Comparison of ENCODE assay signal across 8 cellular contexts in genomic region chr2:84459944-84460429, GRCh38. TPM values are rescaled to one million over a fixed set of nuclear protein-coding genes. Genes with fewer than 3 reads are reported as not detected.
DNase-seq lines count a peak whose midpoint lies in the region; ATAC-seq and TF ChIP-seq lines count a peak whose summit lies in the region.

No MANE protein-coding gene starts in this region.

- no peak for DNase-seq in BE2C
- peak in 1 of 2 experiments; percentile 14 for DNase-seq in HL-60 (ENCODE audit: low read depth in 1 of 2, low spot score in 1 of 2)
- no peak for DNase-seq in brain microvascular endothelial cell
- peak in 1 of 3 donors; percentile 10 for DNase-seq in mucosa of descending colon
- DNase-seq in DMS53 (lab: John Stamatoyannopoulos, UW), result no peak
- DNase-seq in retina, result no peak
- DNase-seq in NCI-H2171 treated with DMSO at 0.1 percent for 48 hours (lab: John Stamatoyannopoulos, UW), result no peak

- H3K4me1 ChIP-seq in BE2C, result no peaks in the 10 kb centered on the region
- H3K4me1 ChIP-seq in mucosa of descending colon (ENCODE audit: low read depth), result peaks cover 22% of the 10 kb centered on the region

- H3K9me3 ChIP-seq in BE2C, result no peaks in the 10 kb centered on the region
- H3K9me3 ChIP-seq in mucosa of descending colon, result no peaks in the 10 kb centered on the region

- H3K4me3 ChIP-seq in BE2C (ENCODE audit: low read depth, low read length) (peak overlapping the region; percentile 83), HL-60 (replicated peaks; ENCODE audit: insufficient read depth, low read length) (peak overlapping the region; percentile 93), brain microvascular endothelial cell (ENCODE audit: low read depth, low read length) (peak overlapping the region; percentile 77), mucosa of descending colon (peak overlapping the region; percentile 98)

- H3K27ac ChIP-seq in HL-60 (replicated peaks) (peak overlapping the region; percentile 97), brain microvascular endothelial cell (no peak overlapping the region)

- in situ Hi-C loops in brain microvascular endothelial cell (cut with HindIII; ENCODE audit: low pct_ligation_motif_present, low sequenced_read_pairs), result no loop called here

- intact Hi-C loops in mucosa of descending colon (cut with DNase I, micrococcal nuclease), result no loop called here

- ATAC-seq in mucosa of descending colon (peak; percentile 8), GM21619 (IDR thresholded peaks at IDR 0.05; ENCODE audit: unreplicated experiment) (no peak)

- H3K27me3 ChIP-seq in BE2C, result no peaks in the 10 kb centered on the region
- no peaks in the 10 kb centered on the region for H3K27me3 ChIP-seq in HL-60 (ENCODE audit: insufficient read depth, poor library complexity, severe bottlenecking)
- no peaks in the 10 kb centered on the region for H3K27me3 ChIP-seq in brain microvascular endothelial cell (replicated peaks)

- TF ChIP-seq CTCF in BE2C (IDR thresholded peaks at IDR 0.05; ENCODE audit: low read depth, low read length) (no peak), HL-60 (IDR thresholded peaks at IDR 0.05; ENCODE audit: insufficient read depth, low read length) (no peak), brain microvascular endothelial cell (IDR thresholded peaks at IDR 0.05; ENCODE audit: low read depth, low read length, missing control alignments) (no peak), mucosa of descending colon (IDR thresholded peaks at IDR 0.05) (no peak)

- H3K36me3 ChIP-seq in BE2C, result no peaks in the 10 kb centered on the region
- no peaks in the 10 kb centered on the region for H3K36me3 ChIP-seq in brain microvascular endothelial cell (replicated peaks)
- no peaks in the 10 kb centered on the region for H3K36me3 ChIP-seq in mucosa of descending colon (ENCODE audit: low read depth)

RNA-seq across cellular contexts. Expression of gene SUCLG1, which starts 0.9 kb away (rescaled TPM):
- 60.9 TPM for polyA plus RNA-seq in BE2C (2012; ENCODE audit: insufficient read depth, insufficient read length, low read depth)
- 100 to 1,000 TPM; 130 to 202 (median 195) TPM for total RNA-seq in mucosa of descending colon

RNA-seq across cellular contexts. Expression of gene DNAH6, which starts 56.3 kb away (rescaled TPM):
- polyA plus RNA-seq in BE2C (2012; ENCODE audit: insufficient read depth, insufficient read length, low read depth), result not detected
- total RNA-seq in mucosa of descending colon, result 1 to 10 TPM; 1.2 to 1.3 (median 1.3) TPM
